ENCODE assay signal across 19 cellular contexts in genomic region chr12:54882597-54882996, GRCh38. TPM values are rescaled to one million over a fixed set of nuclear protein-coding genes. Genes with fewer than 3 reads are reported as not detected.
"Had no signal": no experiment of that assay in that cellular context is flagged by ENCODE, and none has a peak within 500 bp of the region (broad histone marks: within the 10 kb centered on the region; RNA-seq: fewer than 3 reads in every experiment).

No MANE protein-coding gene starts in this region.

RNA-seq across cellular contexts. Expression of gene MUCL1, which starts 28.3 kb away (rescaled TPM):
- total RNA-seq: activated B cell treated with CpG ODN at 0.5 μM for 24 hours; activated CD4-positive, alpha-beta memory T cell treated with anti-CD3 and anti-CD28 coated beads for 36 hours; activated CD8-positive, alpha-beta memory T cell treated with anti-CD3 and anti-CD28 coated beads for 36 hours; activated CD8-positive, alpha-beta T cell treated with anti-CD3 and anti-CD28 coated beads for 36 hours; activated naive CD4-positive, alpha-beta T cell treated with anti-CD3 and anti-CD28 coated beads for 36 hours; activated naive CD8-positive, alpha-beta T cell treated with anti-CD3 and anti-CD28 coated beads for 36 hours; activated T-cell treated with anti-CD3 and anti-CD28 coated beads, Interleukin-2, amount 50 U/mL, for 72 hours; activated T-helper 1 cell treated with anti-CD3 and anti-CD28 coated beads, Interleukin-12 subunit alpha, Interleukin-12 subunit beta, Interleukin-2, Interleukin-4 antibody, amounts not matched to agents 30 ng/mL and 10 ng/mL and 1 ng/mL, durations not matched to agents 14 hours and 24 hours and 36 hours; activated T-helper 17 cell treated with anti-CD3 and anti-CD28 coated beads, Interleukin-2, amount 50 U/mL, for 72 hours; aorta; astrocyte; body of pancreas; cardiac septum; cerebellum; T-cell; T-helper 1 cell treated with Interleukin-12 subunit alpha and Interleukin-12 subunit beta and Interleukin-4 antibody, amounts not matched to agents 30 ng/mL and 1 ng/mL, for 36 hours; T-helper 17 cell; T-helper 2 cell treated with Interferon-gamma antibody and Interleukin-4, amounts not matched to agents 100 ng/mL and 5 ng/mL, for 36 hours had no signal
- polyA plus RNA-seq: adrenal gland, aorta had no signal
